ENCODE assay signal across 19 cellular contexts in genomic region chr2:20401495-20401855, GRCh38. TPM values are rescaled to one million over a fixed set of nuclear protein-coding genes. Genes with fewer than 3 reads are reported as not detected.
A peak's percentile ranks its signal among the peaks of the same experiment; 100 is the strongest.
DNase-seq lines count a peak whose midpoint lies in the region; ATAC-seq, FAIRE-seq and TF ChIP-seq lines count a peak whose summit lies in the region.
"Had no signal": no experiment of that assay in that cellular context is flagged by ENCODE, and none has a peak within 500 bp of the region (broad histone marks: within the 10 kb centered on the region; RNA-seq: fewer than 3 reads in every experiment).

No MANE protein-coding gene starts in this region.

- no peaks in the 10 kb centered on the region for H3K36me3 Mint-ChIP-seq in chondrocyte (ENCODE audit: low read depth)

- H3K9me3 ChIP-seq in RWPE2 (ENCODE audit: severe bottlenecking) (no peaks in the 10 kb centered on the region), esophagus muscularis mucosa (no peaks in the 10 kb centered on the region)
- H3K9me3 ChIP-seq: SK-N-SH had no signal

- H3K27ac Mint-ChIP-seq in chondrocyte (ENCODE audit: unreplicated experiment) = no peak overlapping the region

- DNase-seq in NCI-H446 (lab: John Stamatoyannopoulos, UW) (peak; percentile 65 to 66), RWPE2 (ENCODE audit: low spot score) (no peak), esophagus muscularis mucosa (ENCODE audit: extremely low spot score) (no peak), sciatic nerve (ENCODE audit: low spot score) (peak; percentile 31), RCC 7860 (ENCODE audit: low spot score) (no peak), chondrocyte (ENCODE audit: low spot score) (no peak), SHP77 (lab: John Stamatoyannopoulos, UW) (no peak)
- DNase-seq: ACHN, AML-193, COR-L47, DMS53, H7, Karpas-422, MM.1S, NCI-H1092 treated with DMSO at 0.1 percent for 48 hours, NCI-H1694, NCI-H226, NCI-H526 treated with DMSO at 0.1 percent for 48 hours, SK-N-SH had no signal

- peaks cover 3% of the 10 kb centered on the region for H3K4me1 ChIP-seq in RWPE2 (ENCODE audit: insufficient read depth, poor library complexity, severe bottlenecking)
- peaks cover 0 to 46% (median 44%) of the 10 kb centered on the region in 4 donors for H3K4me1 ChIP-seq in esophagus muscularis mucosa

- peak; percentile 67 for ATAC-seq in RWPE2 (ENCODE audit: low read depth)
- ATAC-seq in sciatic nerve = no peak

- H3K27me3 ChIP-seq in RWPE2 (ENCODE audit: insufficient read depth, poor library complexity, severe bottlenecking) (no peaks in the 10 kb centered on the region), esophagus muscularis mucosa (no peaks in the 10 kb centered on the region)

- no peaks in the 10 kb centered on the region for H3K36me3 ChIP-seq in RWPE2 (ENCODE audit: low read depth)
- H3K36me3 ChIP-seq in esophagus muscularis mucosa = no peaks in the 10 kb centered on the region

- no peak for TF ChIP-seq POLR2A in esophagus muscularis mucosa (IDR thresholded peaks at IDR 0.05; ENCODE audit: low read depth)

- FAIRE-seq in RCC 7860 (lab: Jason Lieb, UNC) = no peak

- no peak for TF ChIP-seq EP300 in esophagus muscularis mucosa (IDR thresholded peaks at IDR 0.05)

- H3K4me3 ChIP-seq in RWPE2 (ENCODE audit: severe bottlenecking) (no peak overlapping the region), esophagus muscularis mucosa (no peak overlapping the region)

- intact Hi-C loops in esophagus muscularis mucosa (cut with DNase I) = loop anchor here (5.0 kb wide), 1 partner anchor 231 kb away; no protein-coding TSS in a partner anchor
- intact Hi-C loops in sciatic nerve (cut with DNase I) = no loop called here

- peaks cover 2% of the 10 kb centered on the region for H3K27me3 Mint-ChIP-seq in chondrocyte (ENCODE audit: low read depth)

- peaks cover 4% of the 10 kb centered on the region for H3K4me1 Mint-ChIP-seq in chondrocyte (ENCODE audit: low read depth)

- no peak overlapping the region for H3K4me3 Mint-ChIP-seq in chondrocyte (ENCODE audit: unreplicated experiment)

- WGBS in esophagus muscularis mucosa = 57% methylated on average over 6 of the region's 6 CpGs

- no peak for TF ChIP-seq CTCF in RWPE2 (IDR thresholded peaks at IDR 0.05; ENCODE audit: poor library complexity, severe bottlenecking)
- no peak for TF ChIP-seq CTCF in esophagus muscularis mucosa (IDR thresholded peaks at IDR 0.05)
- no peak for TF ChIP-seq CTCF in chondrocyte (IDR thresholded peaks at IDR 0.05)

- peak overlapping the region; percentile 1 for H3K27ac ChIP-seq in RWPE2 (ENCODE audit: poor library complexity, severe bottlenecking)
- H3K27ac ChIP-seq in esophagus muscularis mucosa (replicated peaks in 1 of 4) = peak overlapping the region; percentile 64 to 78 (median 74)

- no peaks in the 10 kb centered on the region for H3K9me3 Mint-ChIP-seq in chondrocyte (ENCODE audit: low read depth)

RNA-seq across cellular contexts. Expression of gene RHOB, which starts 45.4 kb away (rescaled TPM):
- total RNA-seq in esophagus muscularis mucosa = 1,000 to 10,000 TPM in 3 of 4 donors, 100 to 1,000 TPM in 1; 809 to 1,532 (median 1,203) TPM
- total RNA-seq in sciatic nerve = 236 TPM
- total RNA-seq in chondrocyte = 191 to 254 TPM (median 195 TPM) in 3 replicates

RNA-seq across cellular contexts. Expression of gene PUM2, which starts 50.8 kb away (rescaled TPM):
- 100 to 1,000 TPM in 1 of 4 donors, 10 to 100 TPM in 3; 73.7 to 113 (median 93.1) TPM for total RNA-seq in esophagus muscularis mucosa
- 130 TPM for total RNA-seq in sciatic nerve
- total RNA-seq in chondrocyte = 67.7 to 73.1 TPM (median 70.0 TPM) in 3 replicates

Comparison
In these comparisons a context has a peak if more than half of its experiments do, and no peak if none do; other contexts are left out.
1. DNase-seq: peak in NCI-H446 (2 of 2) and sciatic nerve (single experiment); none in RWPE2 (single experiment), esophagus muscularis mucosa (single experiment), RCC 7860 (single experiment), chondrocyte (single experiment) and SHP77 (0 of 2).